15 cellular contexts compared by ENCODE assay signal in genomic region chr1:64356636-64357256, GRCh38.
"Had no signal": no experiment of that assay in that cellular context is flagged by ENCODE, and none has a peak within 500 bp of the region (broad histone marks: within the 10 kb centered on the region; RNA-seq: fewer than 3 reads in every experiment).

No MANE protein-coding gene starts in this region.

- H3K27ac ChIP-seq: neutrophil, parathyroid adenoma, sigmoid colon, spleen, suprapubic skin had no signal

- H3K4me1 ChIP-seq: parathyroid adenoma, suprapubic skin had no signal

- H2AFZ ChIP-seq: parathyroid adenoma had no signal

- ATAC-seq: left cardiac atrium had no signal

- H3K9me3 ChIP-seq: neutrophil, sigmoid colon, spleen, suprapubic skin had no signal

- H3K4me3 ChIP-seq: sigmoid colon, spleen, suprapubic skin had no signal

- H3K36me3 ChIP-seq: neutrophil, sigmoid colon, spleen, suprapubic skin had no signal

- DNase-seq: activated CD4-positive, alpha-beta T cell treated with anti-CD3 and anti-CD28 coated beads for 1 hour; activated CD4-positive, alpha-beta T cell treated with anti-CD3 and anti-CD28 coated beads, Interleukin-2, amount 50 U/mL, for 4 hours; activated naive CD4-positive, alpha-beta T cell; activated naive CD8-positive, alpha-beta T cell treated with anti-CD3 and anti-CD28 coated beads, Interleukin-2, amount 10 ng/mL, durations not matched to agents 7 days and 5 days; activated T-cell treated with anti-CD3 and anti-CD28 coated beads for 4 hours; erythroblast; left cardiac atrium; naive B cell; sigmoid colon; spleen; T-helper 1 cell; T1000 had no signal

- H3K27me3 ChIP-seq: neutrophil, sigmoid colon, suprapubic skin had no signal

- H3K9ac ChIP-seq: parathyroid adenoma had no signal
